Comparison of ENCODE assay signal across 21 cellular contexts in the genomic region with DNA sequence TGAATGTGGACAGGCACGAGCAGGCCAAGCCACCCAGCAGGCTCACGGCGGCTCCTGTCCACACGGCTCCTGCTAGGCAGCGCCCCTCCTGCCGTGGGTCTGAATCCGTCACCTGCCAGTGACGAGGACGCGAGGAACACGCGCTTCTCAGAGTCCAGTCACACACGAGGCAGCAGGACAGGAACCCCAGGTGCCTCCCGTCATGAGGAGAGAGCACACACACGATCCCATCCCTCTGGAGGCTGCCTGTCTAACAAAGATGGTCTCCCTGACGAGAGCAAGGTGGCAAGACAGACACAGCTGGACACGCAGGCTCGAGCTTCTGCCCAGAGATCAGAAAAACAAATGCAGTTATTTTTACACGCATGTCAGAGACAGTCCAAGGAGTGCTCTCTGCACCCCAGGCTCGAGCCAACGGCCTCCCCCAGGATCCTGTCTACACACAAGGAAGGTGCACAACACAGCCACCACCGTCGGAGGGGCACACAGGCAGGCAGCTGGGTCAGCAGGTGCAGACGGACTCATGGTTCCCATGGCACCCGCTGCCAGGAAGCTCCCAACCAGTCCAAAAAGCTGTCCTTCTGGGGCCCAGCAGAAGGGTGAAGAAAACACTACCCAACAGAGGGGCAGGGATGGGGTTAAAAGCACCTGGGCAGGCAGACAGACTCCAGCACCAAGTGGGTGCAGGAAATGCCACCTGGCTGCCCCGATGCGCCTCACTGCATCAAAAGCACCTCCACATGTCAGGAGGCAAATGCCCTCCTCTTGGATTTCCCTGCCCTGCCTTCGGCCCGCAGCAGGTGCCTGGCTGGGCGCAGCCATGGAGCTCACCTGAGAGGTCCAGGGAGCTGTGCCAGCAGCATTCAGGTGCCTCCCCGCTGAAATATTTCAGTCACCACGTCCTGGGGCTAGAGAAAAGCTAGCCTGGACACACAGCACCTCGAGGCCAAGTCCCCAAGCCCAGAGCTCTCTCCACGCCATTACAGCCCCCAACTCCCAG.
A peak's percentile ranks its signal among the peaks of the same experiment; 100 is the strongest.
DNase-seq lines count a peak whose midpoint lies in the region; TF ChIP-seq lines count a peak whose summit lies in the region.
"Had no signal": no experiment of that assay in that cellular context is flagged by ENCODE, and none has a peak within 500 bp of the region (broad histone marks: within the 10 kb centered on the region; RNA-seq: fewer than 3 reads in every experiment).

No MANE protein-coding gene starts in this region.

- H3K9ac ChIP-seq in neural progenitor cell, result no peak overlapping the region

- H3K4me1 ChIP-seq in neural progenitor cell (no peaks in the 10 kb centered on the region), PC-9 (replicated peaks; ENCODE audit: insufficient read depth) (no peaks in the 10 kb centered on the region)
- H3K4me1 ChIP-seq: A549, upper lobe of right lung had no signal

- H3K79me2 ChIP-seq in neural progenitor cell (ENCODE audit: low read depth) (no peaks in the 10 kb centered on the region), PC-9 (ENCODE audit: low read depth) (no peaks in the 10 kb centered on the region)

- H3K4me2 ChIP-seq in neural progenitor cell (no peak overlapping the region), PC-9 (no peak overlapping the region)
- H3K4me2 ChIP-seq: A549 had no signal

- no peak overlapping the region for H3K4me3 Mint-ChIP-seq in neural progenitor cell
- no peak overlapping the region for H3K4me3 Mint-ChIP-seq in activated naive CD8-positive, alpha-beta T cell treated with anti-CD3 and anti-CD28 coated beads for 36 hours
- H3K4me3 Mint-ChIP-seq: central memory CD8-positive, alpha-beta T cell; immature natural killer cell; T-helper 17 cell had no signal

- H3K4me3 ChIP-seq in neural progenitor cell, result no peak overlapping the region
- no peak overlapping the region for H3K4me3 ChIP-seq in PC-9
- H3K4me3 ChIP-seq: A549, upper lobe of right lung had no signal

- H3K27me3 ChIP-seq in neural progenitor cell (no peaks in the 10 kb centered on the region), PC-9 (ENCODE audit: insufficient read depth, low read depth) (no peaks in the 10 kb centered on the region)
- H3K27me3 ChIP-seq: upper lobe of right lung had no signal

- TF ChIP-seq CTCF in neural progenitor cell (IDR thresholded peaks at IDR 0.05) (no peak), PC-9 (conservative IDR thresholded peaks at IDR 0.05) (no peak)

- no peaks in the 10 kb centered on the region for H3K9me3 Mint-ChIP-seq in neural progenitor cell
- no peaks in the 10 kb centered on the region for H3K9me3 Mint-ChIP-seq in activated naive CD8-positive, alpha-beta T cell treated with anti-CD3 and anti-CD28 coated beads for 36 hours
- H3K9me3 Mint-ChIP-seq: central memory CD8-positive, alpha-beta T cell; immature natural killer cell had no signal

- H4K20me1 ChIP-seq in neural progenitor cell (ENCODE audit: low read depth), result no peaks in the 10 kb centered on the region
- H4K20me1 ChIP-seq in PC-9 (ENCODE audit: insufficient read depth), result no peaks in the 10 kb centered on the region

- H2AFZ ChIP-seq in neural progenitor cell (replicated peaks) (no peak overlapping the region), PC-9 (no peak overlapping the region)

- H3K36me3 Mint-ChIP-seq in neural progenitor cell, result peaks cover 17% of the 10 kb centered on the region
- H3K36me3 Mint-ChIP-seq in activated naive CD8-positive, alpha-beta T cell treated with anti-CD3 and anti-CD28 coated beads for 36 hours, result peaks cover 3% of the 10 kb centered on the region

- H3K9me2 ChIP-seq in PC-9 (ENCODE audit: insufficient read depth), result no peaks in the 10 kb centered on the region

- no TSS peak for BruUV-seq in PC-9 (replicated peaks; lab: Mats Ljungman, UMichigan)

- CTCF ChIA-PET in PC-9 (lab: Charles Lee), result no interaction called here

- H3K9me3 ChIP-seq in neural progenitor cell (ENCODE audit: low read depth) (no peaks in the 10 kb centered on the region), PC-9 (ENCODE audit: insufficient read depth, low read depth) (no peaks in the 10 kb centered on the region)
- H3K9me3 ChIP-seq: A549, upper lobe of right lung had no signal

- no peaks in the 10 kb centered on the region for H3F3A ChIP-seq in neural progenitor cell (ENCODE audit: low read depth)
- no peaks in the 10 kb centered on the region for H3F3A ChIP-seq in PC-9 (ENCODE audit: insufficient read depth, low read depth)

- intact Hi-C loops in PC-9 (cut with micrococcal nuclease; ENCODE audit: unreplicated experiment), result no loop called here

- peak overlapping the region; percentile 87 for H3K27ac Mint-ChIP-seq in neural progenitor cell
- H3K27ac Mint-ChIP-seq in activated naive CD8-positive, alpha-beta T cell treated with anti-CD3 and anti-CD28 coated beads for 36 hours, result no peak overlapping the region
- H3K27ac Mint-ChIP-seq: T-helper 17 cell had no signal

- peaks cover 3% of the 10 kb centered on the region for H3K27me3 Mint-ChIP-seq in neural progenitor cell (ENCODE audit: insufficient read depth, low read depth)
- no peaks in the 10 kb centered on the region for H3K27me3 Mint-ChIP-seq in activated naive CD8-positive, alpha-beta T cell treated with anti-CD3 and anti-CD28 coated beads for 36 hours
- H3K27me3 Mint-ChIP-seq: central memory CD8-positive, alpha-beta T cell; T-helper 17 cell had no signal

- DNase-seq in NCI-H2171 treated with DMSO at 0.1 percent for 48 hours (lab: John Stamatoyannopoulos, UW), result peak; percentile 50
- no peak for DNase-seq in NCI-H2171 (lab: John Stamatoyannopoulos, UW)
- DNase-seq in DMS79 treated with DMSO at 0.1 percent for 48 hours (lab: John Stamatoyannopoulos, UW), result peak; percentile 68
- DNase-seq in SHP77 (lab: John Stamatoyannopoulos, UW), result peak; percentile 76 to 87
- DNase-seq in neural progenitor cell (ENCODE audit: low spot score), result no peak
- no peak for DNase-seq in activated naive CD8-positive, alpha-beta T cell treated with anti-CD3 and anti-CD28 coated beads for 36 hours
- DNase-seq in PC-9, result no peak
- no peak for DNase-seq in AG08396 (ENCODE audit: low spot score)
- DNase-seq: activated gamma-delta T cell treated with Interleukin-2 at 50 U/mL for 16 hours, activated T-cell treated with anti-CD3 and anti-CD28 coated beads for 4 hours, amygdala, GF-D8, immature natural killer cell, NCI-H1694 treated with DMSO at 0.1 percent for 48 hours, OCI-M1, T-helper 17 cell, upper lobe of right lung had no signal

- POLR2A ChIA-PET in PC-9 (lab: Charles Lee; ENCODE audit: unreplicated experiment), result no interaction called here

- H3K36me3 ChIP-seq in neural progenitor cell (no peaks in the 10 kb centered on the region), PC-9 (ENCODE audit: low read depth) (no peaks in the 10 kb centered on the region)

- H3K27ac ChIP-seq in neural progenitor cell (no peak overlapping the region), PC-9 (no peak overlapping the region)
- H3K27ac ChIP-seq: A549, epithelial cell of prostate, upper lobe of right lung, VCaP had no signal

- peaks cover 20% of the 10 kb centered on the region for H3K4me1 Mint-ChIP-seq in neural progenitor cell
- H3K4me1 Mint-ChIP-seq in activated naive CD8-positive, alpha-beta T cell treated with anti-CD3 and anti-CD28 coated beads for 36 hours, result no peaks in the 10 kb centered on the region

Comparison
In these comparisons a context has a peak if more than half of its experiments do, and no peak if none do; other contexts are left out.
1. DNase-seq: peak in NCI-H2171 treated with DMSO at 0.1 percent for 48 hours (single experiment), DMS79 treated with DMSO at 0.1 percent for 48 hours (single experiment) and SHP77 (2 of 2); none in NCI-H2171 (single experiment), neural progenitor cell (single experiment), activated naive CD8-positive, alpha-beta T cell treated with anti-CD3 and anti-CD28 coated beads for 36 hours (single experiment), PC-9 (0 of 2) and AG08396 (single experiment).